ENCODE assay signal across 9 cellular contexts in the genomic region with DNA sequence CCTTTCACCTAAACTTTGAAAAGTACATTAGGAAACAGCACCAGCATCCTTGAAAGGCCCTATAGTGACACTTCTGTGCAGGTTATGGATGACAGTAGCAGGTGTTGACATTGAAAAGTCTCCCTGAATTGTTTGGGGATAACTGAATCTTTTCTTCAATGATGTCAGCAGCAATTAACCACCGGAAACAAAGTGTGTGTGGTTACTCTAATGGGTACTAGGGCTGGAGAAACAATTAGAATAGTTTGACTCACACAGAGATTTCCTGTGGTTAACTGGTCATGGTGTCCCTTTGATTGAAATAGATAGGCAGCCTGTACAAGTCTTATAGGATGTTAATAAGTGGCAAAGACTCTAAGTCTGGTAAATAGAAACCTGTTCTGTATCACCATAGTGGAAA.
A peak's percentile ranks its signal among the peaks of the same experiment; 100 is the strongest.
DNase-seq lines count a peak whose midpoint lies in the region; ATAC-seq and TF ChIP-seq lines count a peak whose summit lies in the region.
"Had no signal": no experiment of that assay in that cellular context is flagged by ENCODE, and none has a peak within 500 bp of the region (broad histone marks: within the 10 kb centered on the region; RNA-seq: fewer than 3 reads in every experiment).

No MANE protein-coding gene starts in this region.

- no peaks in the 10 kb centered on the region for H3K36me3 ChIP-seq in spleen

- TF ChIP-seq POLR2A in spleen (IDR thresholded peaks at IDR 0.05) = no peak

- H3K4me1 ChIP-seq in spleen = no peaks in the 10 kb centered on the region

- peak; percentile 95 for ATAC-seq in GM19023 (IDR thresholded peaks at IDR 0.05; ENCODE audit: unreplicated experiment)
- peak; percentile 99 for ATAC-seq in HG02759 (IDR thresholded peaks at IDR 0.05; ENCODE audit: unreplicated experiment)
- no peak for ATAC-seq in Right ventricle myocardium inferior

- no peaks in the 10 kb centered on the region for H3K27me3 ChIP-seq in spleen (replicated peaks in 1 of 7)

- intact Hi-C loops in Right ventricle myocardium inferior (cut with DNase I) (no loop called here), spleen (cut with DNase I; ENCODE audit: low total_unique reads) (no loop called here)

- H3K27ac ChIP-seq in spleen = no peak overlapping the region

- H3K9me3 ChIP-seq in spleen = peaks cover 0 to 13% (median 0%) of the 10 kb centered on the region in 8 donors

- no peak for TF ChIP-seq CTCF in spleen (IDR thresholded peaks at IDR 0.05 in 8 of 11, conservative IDR thresholded peaks at IDR 0.05 in 3 of 11)

- WGBS in spleen, 5 donors = 13 to 35% (median 17%) methylated on average over 1 of the region's 1 CpG

- DNase-seq in MV-4-11 (lab: John Stamatoyannopoulos, UW) = peak; percentile 43
- peak; percentile 48 for DNase-seq in iris pigment epithelial cell (ENCODE audit: low read depth)
- no peak for DNase-seq in Right ventricle myocardium inferior (ENCODE audit: missing footprints)
- no peak for DNase-seq in anterior cingulate cortex (lab: John Stamatoyannopoulos, UW)
- DNase-seq in spleen = no peak
- no peak for DNase-seq in GOT3 (lab: John Stamatoyannopoulos, UW)
- DNase-seq: stimulated activated CD4-positive, alpha-beta T cell treated with anti-CD3 and anti-CD28 coated beads, Interleukin-4, amount 100 ng/mL, for 1 hour had no signal

- H3K4me3 ChIP-seq in spleen = no peak overlapping the region

Comparison
In these comparisons a context has a peak if more than half of its experiments do, and no peak if none do; other contexts are left out.
1. DNase-seq: peak in MV-4-11 (single experiment) and iris pigment epithelial cell (single experiment); none in Right ventricle myocardium inferior (single experiment), anterior cingulate cortex (0 of 58), spleen (single experiment) and GOT3 (single experiment).